In genomic region chr10:113753020-113753692, GRCh38 we compare ENCODE assay signal across 15 cellular contexts. TPM values are rescaled to one million over a fixed set of nuclear protein-coding genes. Genes with fewer than 3 reads are reported as not detected.
DNase-seq lines count a peak whose midpoint lies in the region; ATAC-seq and TF ChIP-seq lines count a peak whose summit lies in the region.
"Had no signal": no experiment of that assay in that cellular context is flagged by ENCODE, and none has a peak within 500 bp of the region (broad histone marks: within the 10 kb centered on the region; RNA-seq: fewer than 3 reads in every experiment).

No MANE protein-coding gene starts in this region.

- no peaks in the 10 kb centered on the region for H3K36me3 Mint-ChIP-seq in GM23338 (ENCODE audit: low read depth)
- H3K36me3 Mint-ChIP-seq in activated naive CD8-positive, alpha-beta T cell treated with anti-CD3 and anti-CD28 coated beads for 36 hours, result no peaks in the 10 kb centered on the region
- H3K36me3 Mint-ChIP-seq: CD4-positive, alpha-beta memory T cell; T-cell had no signal

- TF ChIP-seq CTCF in GM23338 (conservative IDR thresholded peaks at IDR 0.05; ENCODE audit: low read depth in 2 of 2), result no peak

- no peaks in the 10 kb centered on the region for H4K20me1 ChIP-seq in GM23338 (replicated peaks; ENCODE audit: insufficient read depth)

- ATAC-seq in GM23338, result no peak
- no peak for ATAC-seq in HG03571 (IDR thresholded peaks at IDR 0.05; ENCODE audit: unreplicated experiment)
- ATAC-seq in GM21381 (IDR thresholded peaks at IDR 0.05; ENCODE audit: unreplicated experiment), result no peak
- ATAC-seq: T-cell had no signal

- H2AFZ ChIP-seq in GM23338, result no peak overlapping the region

- no peak overlapping the region for H3K4me2 ChIP-seq in GM23338
- H3K4me2 ChIP-seq: KMS-11 had no signal

- H3K27me3 ChIP-seq in GM23338 (ENCODE audit: insufficient read depth), result no peaks in the 10 kb centered on the region
- H3K27me3 ChIP-seq: tibial artery had no signal

- no peak overlapping the region for H3K27ac Mint-ChIP-seq in GM23338
- no peak overlapping the region for H3K27ac Mint-ChIP-seq in activated naive CD8-positive, alpha-beta T cell treated with anti-CD3 and anti-CD28 coated beads for 36 hours
- H3K27ac Mint-ChIP-seq: activated T-helper 2 cell treated with anti-CD3 and anti-CD28 coated beads, Interferon-gamma antibody, Interleukin-2, Interleukin-4, amounts not matched to agents 10 μg/mL and 5 μg/mL and 100 μg/mL, durations not matched to agents 14 hours and 24 hours and 36 hours; CD4-positive, alpha-beta memory T cell; T-cell had no signal

- H3K36me3 ChIP-seq in GM23338 (ENCODE audit: insufficient read depth) (no peaks in the 10 kb centered on the region), SK-N-MC (ENCODE audit: insufficient read depth, low read length) (no peaks in the 10 kb centered on the region)
- H3K36me3 ChIP-seq: tibial artery had no signal

- H3K79me2 ChIP-seq in GM23338 (replicated peaks; ENCODE audit: insufficient read depth), result no peaks in the 10 kb centered on the region

- H3K4me1 Mint-ChIP-seq in GM23338, result no peaks in the 10 kb centered on the region
- no peaks in the 10 kb centered on the region for H3K4me1 Mint-ChIP-seq in activated naive CD8-positive, alpha-beta T cell treated with anti-CD3 and anti-CD28 coated beads for 36 hours
- H3K4me1 Mint-ChIP-seq: CD4-positive, alpha-beta memory T cell; T-cell had no signal

- H3K9me3 Mint-ChIP-seq in GM23338, result no peaks in the 10 kb centered on the region
- H3K9me3 Mint-ChIP-seq in activated naive CD8-positive, alpha-beta T cell treated with anti-CD3 and anti-CD28 coated beads for 36 hours, result no peaks in the 10 kb centered on the region
- H3K9me3 Mint-ChIP-seq: activated T-helper 2 cell treated with anti-CD3 and anti-CD28 coated beads, Interferon-gamma antibody, Interleukin-2, Interleukin-4, amounts not matched to agents 10 μg/mL and 5 μg/mL and 100 μg/mL, durations not matched to agents 14 hours and 24 hours and 36 hours; T-cell had no signal

- H3K4me3 ChIP-seq in GM23338, result no peak overlapping the region
- no peak overlapping the region for H3K4me3 ChIP-seq in SK-N-MC
- H3K4me3 ChIP-seq: tibial artery had no signal

- no peak overlapping the region for H3K27ac ChIP-seq in GM23338 (ENCODE audit: low read depth)
- peak overlapping the region; percentile 50; the same call in 1 of the 2 replicates for H3K27ac ChIP-seq in SK-N-MC
- H3K27ac ChIP-seq: KMS-11, tibial artery had no signal

- H3K4me3 Mint-ChIP-seq in GM23338, result no peak overlapping the region
- H3K4me3 Mint-ChIP-seq in activated naive CD8-positive, alpha-beta T cell treated with anti-CD3 and anti-CD28 coated beads for 36 hours, result no peak overlapping the region
- H3K4me3 Mint-ChIP-seq: T-cell had no signal

- H3K4me1 ChIP-seq in GM23338 (ENCODE audit: insufficient read depth), result no peaks in the 10 kb centered on the region
- H3K4me1 ChIP-seq: tibial artery had no signal

- DNase-seq in GM23338 (ENCODE audit: low spot score) (peak; percentile 13), NCI-H1694 treated with DMSO at 0.1 percent for 48 hours (lab: John Stamatoyannopoulos, UW) (peak; percentile 29), SK-N-MC (ENCODE audit: low read depth, low spot score) (no peak), myocyte (ENCODE audit: low read depth) (peak; percentile 48), NCI-H146 treated with DMSO at 0.1 percent for 48 hours (lab: John Stamatoyannopoulos, UW; ENCODE audit: unreplicated experiment) (no peak)
- DNase-seq in activated naive CD8-positive, alpha-beta T cell treated with anti-CD3 and anti-CD28 coated beads for 36 hours, result no peak
- DNase-seq: activated CD4-positive, alpha-beta T cell treated with anti-CD3 and anti-CD28 coated beads, Interleukin-2, amount 50 U/mL, for 1 hour; CD4-positive, alpha-beta memory T cell; T-cell; tibial artery had no signal

- no peaks in the 10 kb centered on the region for H3K9me3 ChIP-seq in SK-N-MC (ENCODE audit: low read depth, low read length)
- H3K9me3 ChIP-seq: tibial artery had no signal

- H3F3A ChIP-seq in GM23338 (replicated peaks; ENCODE audit: low read depth), result no peaks in the 10 kb centered on the region

- no peaks in the 10 kb centered on the region for H3K27me3 Mint-ChIP-seq in GM23338 (ENCODE audit: insufficient read depth, low read depth, poor library complexity)
- peaks cover 12% of the 10 kb centered on the region for H3K27me3 Mint-ChIP-seq in activated naive CD8-positive, alpha-beta T cell treated with anti-CD3 and anti-CD28 coated beads for 36 hours

- H3K9ac ChIP-seq in SK-N-MC (ENCODE audit: insufficient read length), result no peak overlapping the region
- H3K9ac ChIP-seq: KMS-11 had no signal

- H3K9me2 ChIP-seq in GM23338 (ENCODE audit: insufficient read depth), result no peaks in the 10 kb centered on the region

TF ChIP-seq in GM23338, 12 proteins besides CTCF, POLR2A, EP300 and RAD21 (continues in another document):
- TF ChIP-seq ZNF462 (CRISPR knock-in tag; IDR thresholded peaks at IDR 0.05) (no peak), CREB1 (CRISPR knock-in tag; IDR thresholded peaks at IDR 0.05; ENCODE audit: low read depth) (no peak), POLR2AphosphoS5 (IDR thresholded peaks at IDR 0.05; ENCODE audit: low read depth) (no peak)

RNA-seq across cellular contexts. Expression of gene PLEKHS1, which starts 1.7 kb away (rescaled TPM):
- not detected in 2 replicates for total RNA-seq in GM23338 (2014; rRNA removed; shearing (Covaris generic))
- polyA plus RNA-seq in GM23338 (2016; fragmentation: Nextera tagmentation; extraction: Ambion mirVana), result not detected in 2 replicates
- not detected in 2 replicates for total RNA-seq in myocyte
- 0.35 TPM for polyA plus RNA-seq in myocyte (2012)
- total RNA-seq in activated naive CD8-positive, alpha-beta T cell treated with anti-CD3 and anti-CD28 coated beads for 36 hours, result under 1 TPM in 1 of 2 experiments, not detected in 1; 0.24 TPM
- total RNA-seq: activated T-helper 2 cell treated with anti-CD3 and anti-CD28 coated beads, Interferon-gamma antibody, Interleukin-2, Interleukin-4, amounts not matched to agents 10 μg/mL and 5 μg/mL and 100 μg/mL, durations not matched to agents 14 hours and 24 hours and 36 hours; T-cell had no signal
- polyA plus RNA-seq: CD4-positive, alpha-beta memory T cell; liver had no signal

Comparison
In these comparisons a context has a peak if more than half of its experiments do, and no peak if none do; other contexts are left out.
1. DNase-seq: peak in GM23338 (single experiment), NCI-H1694 treated with DMSO at 0.1 percent for 48 hours (single experiment) and myocyte (single experiment); none in SK-N-MC (single experiment), NCI-H146 treated with DMSO at 0.1 percent for 48 hours (single experiment) and activated naive CD8-positive, alpha-beta T cell treated with anti-CD3 and anti-CD28 coated beads for 36 hours (single experiment).